Comparison of ENCODE assay signal across 1 cellular context in the genomic region with DNA sequence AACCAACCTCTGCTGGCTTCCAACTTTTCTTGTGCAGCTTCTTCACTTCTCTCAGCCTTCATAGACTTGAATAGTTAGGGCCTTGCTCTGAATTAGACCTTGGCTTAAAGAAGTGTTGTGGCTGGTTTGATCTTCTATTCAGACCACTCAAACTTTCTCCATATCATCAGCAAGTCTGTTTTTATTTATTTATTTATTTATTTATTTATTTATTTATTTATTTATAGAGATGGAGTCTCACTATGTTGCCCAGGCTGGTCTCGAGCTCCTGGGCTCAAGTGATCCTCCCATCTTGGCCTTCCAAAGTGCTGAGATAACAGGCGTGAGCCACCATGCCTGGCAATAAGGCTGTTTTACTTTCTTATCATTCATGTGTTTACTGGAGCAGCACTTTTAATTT.
TF ChIP-seq lines count a peak whose summit lies in the region.

No MANE protein-coding gene starts in this region.

TF ChIP-seq in HEK293, 187 proteins besides CTCF, POLR2A, EP300 and RAD21 (continued from another document):
- TF ChIP-seq REST (tag by site-specific recombination; IDR thresholded peaks at IDR 0.05) (peak; percentile 40; the same call in 1 of the 2 replicates), ZNF394 (tag by site-specific recombination; IDR thresholded peaks at IDR 0.05; ENCODE audit: borderline replicate concordance) (peak; percentile 81), ZNF140 (tag by site-specific recombination; IDR thresholded peaks at IDR 0.05) (peak; percentile 81), ZNF664 (tag by site-specific recombination; IDR thresholded peaks at IDR 0.05) (peak; percentile 56; the same call in 1 of the 2 replicates), ZNF266 (tag by site-specific recombination; IDR thresholded peaks at IDR 0.05; ENCODE audit: low read depth) (peak; percentile 43; the same call in 1 of the 2 replicates), ZXDB (tag by site-specific recombination; IDR thresholded peaks at IDR 0.05) (peak; percentile 34; the same call in 1 of the 2 replicates), ZNF202 (tag by site-specific recombination; IDR thresholded peaks at IDR 0.05; ENCODE audit: borderline replicate concordance) (peak; percentile 81; the same call in 1 of the 2 replicates), ZNF555 (tag by site-specific recombination; conservative IDR thresholded peaks at IDR 0.05) (peak; percentile 75), ZNF623 (tag by site-specific recombination; IDR thresholded peaks at IDR 0.05) (peak; percentile 57), ZBTB21 (tag by site-specific recombination; IDR thresholded peaks at IDR 0.05) (0 out of 2 replicates have a peak, but pooled peaks have one; percentile 36), ZNF433 (tag by site-specific recombination; IDR thresholded peaks at IDR 0.05; ENCODE audit: low read depth) (0 out of 2 replicates have a peak, but pooled peaks have one; percentile 41), ZNF426 (tag by site-specific recombination; IDR thresholded peaks at IDR 0.05) (peak; percentile 73), ZNF629 (tag by site-specific recombination; IDR thresholded peaks at IDR 0.05) (0 out of 2 replicates have a peak, but pooled peaks have one; percentile 30)
- TF ChIP-seq, protein P1, sequence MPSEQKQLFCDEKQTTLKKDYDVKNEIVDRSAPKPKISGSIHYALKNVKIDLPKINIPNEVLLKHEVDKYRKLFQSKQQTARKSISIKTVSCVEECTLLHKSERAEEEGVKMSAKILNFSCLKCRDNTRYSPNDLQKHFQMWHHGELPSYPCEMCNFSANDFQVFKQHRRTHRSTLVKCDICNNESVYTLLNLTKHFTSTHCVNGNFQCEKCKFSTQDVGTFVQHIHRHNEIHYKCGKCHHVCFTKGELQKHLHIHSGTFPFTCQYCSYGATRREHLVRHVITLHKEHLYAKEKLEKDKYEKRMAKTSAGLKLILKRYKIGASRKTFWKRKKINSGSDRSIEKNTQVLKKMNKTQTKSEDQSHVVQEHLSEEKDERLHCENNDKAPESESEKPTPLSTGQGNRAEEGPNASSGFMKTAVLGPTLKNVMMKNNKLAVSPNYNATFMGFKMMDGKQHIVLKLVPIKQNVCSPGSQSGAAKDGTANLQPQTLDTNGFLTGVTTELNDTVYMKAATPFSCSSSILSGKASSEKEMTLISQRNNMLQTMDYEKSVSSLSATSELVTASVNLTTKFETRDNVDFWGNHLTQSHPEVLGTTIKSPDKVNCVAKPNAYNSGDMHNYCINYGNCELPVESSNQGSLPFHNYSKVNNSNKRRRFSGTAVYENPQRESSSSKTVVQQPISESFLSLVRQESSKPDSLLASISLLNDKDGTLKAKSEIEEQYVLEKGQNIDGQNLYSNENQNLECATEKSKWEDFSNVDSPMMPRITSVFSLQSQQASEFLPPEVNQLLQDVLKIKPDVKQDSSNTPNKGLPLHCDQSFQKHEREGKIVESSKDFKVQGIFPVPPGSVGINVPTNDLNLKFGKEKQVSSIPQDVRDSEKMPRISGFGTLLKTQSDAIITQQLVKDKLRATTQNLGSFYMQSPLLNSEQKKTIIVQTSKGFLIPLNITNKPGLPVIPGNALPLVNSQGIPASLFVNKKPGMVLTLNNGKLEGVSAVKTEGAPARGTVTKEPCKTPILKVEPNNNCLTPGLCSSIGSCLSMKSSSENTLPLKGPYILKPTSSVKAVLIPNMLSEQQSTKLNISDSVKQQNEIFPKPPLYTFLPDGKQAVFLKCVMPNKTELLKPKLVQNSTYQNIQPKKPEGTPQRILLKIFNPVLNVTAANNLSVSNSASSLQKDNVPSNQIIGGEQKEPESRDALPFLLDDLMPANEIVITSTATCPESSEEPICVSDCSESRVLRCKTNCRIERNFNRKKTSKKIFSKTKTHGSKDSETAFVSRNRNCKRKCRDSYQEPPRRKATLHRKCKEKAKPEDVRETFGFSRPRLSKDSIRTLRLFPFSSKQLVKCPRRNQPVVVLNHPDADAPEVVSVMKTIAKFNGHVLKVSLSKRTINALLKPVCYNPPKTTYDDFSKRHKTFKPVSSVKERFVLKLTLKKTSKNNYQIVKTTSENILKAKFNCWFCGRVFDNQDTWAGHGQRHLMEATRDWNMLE (tag by site-specific recombination; conservative IDR thresholded peaks at IDR 0.05; ENCODE audit: low read depth), result peak; percentile 80
